36 cellular contexts compared by ENCODE assay signal in the genomic region with DNA sequence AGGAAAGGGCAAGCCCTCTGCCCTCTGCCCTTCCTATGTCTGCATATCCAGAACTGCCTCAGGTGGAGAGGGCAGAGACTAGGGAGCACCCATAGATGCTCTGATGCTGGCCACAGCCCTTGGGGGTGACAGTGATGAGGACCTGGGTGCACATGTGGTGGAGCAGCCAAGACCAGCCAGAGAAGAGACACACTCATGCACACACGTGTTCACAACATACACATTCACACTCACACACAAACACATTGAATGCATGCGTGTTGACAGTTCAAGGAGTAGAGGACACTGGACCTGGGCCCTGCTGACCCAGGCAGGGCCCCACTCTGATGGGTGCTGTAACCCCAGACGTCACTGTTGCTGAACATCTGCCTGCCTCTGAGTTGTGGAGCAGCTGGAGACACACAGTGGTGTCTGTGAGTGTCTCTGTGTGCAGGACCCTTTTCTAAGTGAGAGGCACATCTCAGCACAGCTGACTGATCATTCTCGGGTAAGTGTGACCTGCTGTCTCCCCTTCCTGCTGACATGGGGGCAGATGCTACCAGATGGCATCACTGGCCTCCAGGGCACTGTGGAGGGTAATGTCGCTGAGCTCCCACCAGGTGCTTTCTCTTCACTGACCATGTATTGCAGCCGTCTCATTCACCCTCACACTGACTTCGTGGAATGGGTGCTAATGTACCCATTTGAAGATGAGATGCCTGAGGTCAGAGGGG. TPM values are rescaled to one million over a fixed set of nuclear protein-coding genes. Genes with fewer than 3 reads are reported as not detected.
"Had no signal": no experiment of that assay in that cellular context is flagged by ENCODE, and none has a peak within 500 bp of the region (broad histone marks: within the 10 kb centered on the region; RNA-seq: fewer than 3 reads in every experiment).

No MANE protein-coding gene starts in this region.

- H3K4me3 Mint-ChIP-seq: dendritic cell treated with granulocyte-macrophage colony-stimulating factor and Interleukin-4, amounts not matched to agents 40 ng/mL and 50 ng/mL, for 4 days; immature natural killer cell; natural killer cell had no signal

- H2AFZ ChIP-seq: parathyroid adenoma had no signal

- H3K9me3 Mint-ChIP-seq: immature natural killer cell, natural killer cell had no signal

- ATAC-seq: foreskin keratinocyte, gastroesophageal sphincter, heart right ventricle, left ventricle myocardium superior, lower lobe of right lung, sciatic nerve had no signal

- FAIRE-seq: endothelial cell of umbilical vein, keratinocyte had no signal

- H3K79me2 ChIP-seq: parathyroid adenoma had no signal

- H3K27ac Mint-ChIP-seq: dendritic cell treated with granulocyte-macrophage colony-stimulating factor and Interleukin-4, amounts not matched to agents 40 ng/mL and 50 ng/mL, for 4 days; immature natural killer cell; natural killer cell; progenitor cell of endocrine pancreas had no signal

- H3K36me3 ChIP-seq: colonic mucosa, esophagus muscularis mucosa, gastroesophageal sphincter, heart right ventricle, lower lobe of right lung, neutrophil, stomach, thyroid gland, vagina had no signal

- H3K36me3 Mint-ChIP-seq: immature natural killer cell, natural killer cell had no signal

- H3K9ac ChIP-seq: parathyroid adenoma had no signal

- H3K27me3 ChIP-seq: colonic mucosa, esophagus muscularis mucosa, gastroesophageal sphincter, stomach, thyroid gland, vagina had no signal

- DNase-seq: colonic mucosa; effector memory CD4-positive, alpha-beta T cell; foreskin keratinocyte; heart right ventricle; hypothalamus; immature natural killer cell; left ventricle myocardium superior; lower lobe of right lung; natural killer cell; stimulated activated CD4-positive, alpha-beta T cell treated with anti-CD3 and anti-CD28 coated beads, Interleukin-12 subunit alpha, Interleukin-12 subunit beta, amount 100 ng/mL, for 4 hours; stimulated activated CD4-positive, alpha-beta T cell treated with anti-CD3 and anti-CD28 coated beads, Interleukin-1b, Interleukin-23, amount 100 ng/mL, for 48 hours; stimulated activated CD4-positive, alpha-beta T cell treated with anti-CD3 and anti-CD28 coated beads, Interleukin-4, amount 100 ng/mL, for 1 hour; stimulated activated CD8-positive, alpha-beta memory T cell treated with anti-CD3 and anti-CD28 coated beads, Interleukin-4, amount 100 ng/mL, for 48 hours; stimulated activated naive CD4-positive, alpha-beta T cell treated with Interleukin-2 at 50 U/mL for 16 hours; stomach; thyroid gland; trophoblast cell had no signal

- H3K27ac ChIP-seq: colonic mucosa, esophagus muscularis mucosa, foreskin keratinocyte, gastroesophageal sphincter, heart right ventricle, lower lobe of right lung, neutrophil, parathyroid adenoma, stomach, thyroid gland, vagina had no signal

- H3K4me3 ChIP-seq: colonic mucosa, esophagus muscularis mucosa, gastroesophageal sphincter, heart right ventricle, lower lobe of right lung, smooth muscle cell, stomach, thyroid gland, vagina had no signal

- H3K4me1 ChIP-seq: colonic mucosa, esophagus muscularis mucosa, gastroesophageal sphincter, heart right ventricle, lower lobe of right lung, parathyroid adenoma, stomach, thyroid gland, vagina had no signal

- H3K4me2 ChIP-seq: smooth muscle cell had no signal

- H3K9me3 ChIP-seq: colonic mucosa, esophagus muscularis mucosa, gastroesophageal sphincter, heart right ventricle, lower lobe of right lung, neutrophil, stomach, thyroid gland, vagina had no signal

- H3K27me3 Mint-ChIP-seq: dendritic cell treated with granulocyte-macrophage colony-stimulating factor and Interleukin-4, amounts not matched to agents 40 ng/mL and 50 ng/mL, for 4 days; progenitor cell of endocrine pancreas had no signal

RNA-seq across cellular contexts. Expression of a gene that starts 30.1 kb away (rescaled TPM):
- total RNA-seq: chondrocyte, endothelial cell of umbilical vein, epithelial cell of proximal tubule, fibroblast of lung, foreskin keratinocyte, gastroesophageal sphincter, heart right ventricle, mononuclear cell, natural killer cell, omental fat pad, progenitor cell of endocrine pancreas, smooth muscle cell, subcutaneous adipose tissue, temporal lobe, thyroid gland, vagina had no signal
- polyA plus RNA-seq: endothelial cell of umbilical vein, fibroblast of lung, foreskin keratinocyte, heart right ventricle, immature natural killer cell, keratinocyte, neural cell, smooth muscle cell, stomach had no signal

RNA-seq across cellular contexts. Expression of a gene that starts 41.6 kb away (rescaled TPM):
- total RNA-seq: chondrocyte, fibroblast of lung, foreskin keratinocyte, left ventricle myocardium superior, mononuclear cell, natural killer cell, smooth muscle cell, vagina had no signal
- polyA plus RNA-seq: foreskin keratinocyte, immature natural killer cell, keratinocyte, neural cell had no signal
